ENCODE assay signal across 2 cellular contexts in the genomic region with DNA sequence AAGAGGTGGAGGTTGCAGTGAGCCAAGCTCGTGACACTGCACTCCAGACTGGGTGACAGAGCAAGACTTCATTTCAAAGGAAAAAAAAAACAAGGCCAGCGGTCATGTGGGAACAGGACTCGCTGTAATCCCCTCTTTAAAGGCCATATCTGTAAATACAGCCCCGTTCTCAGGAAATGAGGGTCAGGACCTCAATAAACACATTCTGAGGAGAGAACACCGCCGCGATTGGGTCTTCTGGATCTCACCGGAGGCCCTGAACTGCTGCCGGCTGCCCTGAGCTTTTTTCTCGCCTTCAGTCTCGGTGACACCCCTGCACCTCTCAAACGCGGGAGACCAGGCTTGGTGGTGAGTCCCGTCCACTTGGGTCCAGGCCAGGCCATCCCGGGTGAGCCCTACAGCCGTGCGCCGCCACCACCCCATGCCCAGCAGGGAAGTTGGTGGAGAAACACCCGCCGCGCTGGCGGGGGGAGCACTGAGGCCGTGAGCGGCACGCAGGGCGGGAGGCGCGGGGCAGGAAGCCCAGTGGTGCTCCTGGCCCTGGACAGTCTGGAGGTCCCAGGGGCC.
TF ChIP-seq lines count a peak whose summit lies in the region.

No MANE protein-coding gene starts in this region.

TF ChIP-seq in IMR-90, 13 proteins besides CTCF, POLR2A, EP300 and RAD21:
- TF ChIP-seq SMC3 (IDR thresholded peaks at IDR 0.05; ENCODE audit: low read depth, low read length) (no peak), ELK1 (IDR thresholded peaks at IDR 0.05; ENCODE audit: borderline replicate concordance, low read depth, low read length) (no peak), MAZ (IDR thresholded peaks at IDR 0.05; ENCODE audit: borderline replicate concordance, low read depth, low read length) (no peak), RCOR1 (IDR thresholded peaks at IDR 0.05; ENCODE audit: insufficient replicate concordance, low read length) (no peak), MXI1 (IDR thresholded peaks at IDR 0.05; ENCODE audit: borderline replicate concordance, low read depth, low read length) (no peak), RFX5 (IDR thresholded peaks at IDR 0.05; ENCODE audit: low read depth, low read length) (no peak), BHLHE40 (IDR thresholded peaks at IDR 0.05; ENCODE audit: low read depth, low read length) (no peak), MAFK (IDR thresholded peaks at IDR 0.05; ENCODE audit: low read depth, low read length) (no peak), CEBPB (IDR thresholded peaks at IDR 0.05; ENCODE audit: low read depth, low read length) (no peak), FOS (IDR thresholded peaks at IDR 0.05; ENCODE audit: low read depth, low read length) (no peak), NFE2L2 (IDR thresholded peaks at IDR 0.05; ENCODE audit: low read depth, low read length) (no peak), CHD1 (IDR thresholded peaks at IDR 0.05; ENCODE audit: low read depth, low read length) (no peak)
- TF ChIP-seq, protein P1, sequence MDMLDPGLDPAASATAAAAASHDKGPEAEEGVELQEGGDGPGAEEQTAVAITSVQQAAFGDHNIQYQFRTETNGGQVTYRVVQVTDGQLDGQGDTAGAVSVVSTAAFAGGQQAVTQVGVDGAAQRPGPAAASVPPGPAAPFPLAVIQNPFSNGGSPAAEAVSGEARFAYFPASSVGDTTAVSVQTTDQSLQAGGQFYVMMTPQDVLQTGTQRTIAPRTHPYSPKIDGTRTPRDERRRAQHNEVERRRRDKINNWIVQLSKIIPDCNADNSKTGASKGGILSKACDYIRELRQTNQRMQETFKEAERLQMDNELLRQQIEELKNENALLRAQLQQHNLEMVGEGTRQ (IDR thresholded peaks at IDR 0.05; ENCODE audit: low read depth, low read length), result no peak

TF ChIP-seq in liver, 16 proteins besides CTCF, POLR2A, EP300 and RAD21:
- TF ChIP-seq NR2F2 (IDR thresholded peaks at IDR 0.05) (peak; percentile 61), REST (IDR thresholded peaks at IDR 0.05) (no peak)
